In the genomic region with DNA sequence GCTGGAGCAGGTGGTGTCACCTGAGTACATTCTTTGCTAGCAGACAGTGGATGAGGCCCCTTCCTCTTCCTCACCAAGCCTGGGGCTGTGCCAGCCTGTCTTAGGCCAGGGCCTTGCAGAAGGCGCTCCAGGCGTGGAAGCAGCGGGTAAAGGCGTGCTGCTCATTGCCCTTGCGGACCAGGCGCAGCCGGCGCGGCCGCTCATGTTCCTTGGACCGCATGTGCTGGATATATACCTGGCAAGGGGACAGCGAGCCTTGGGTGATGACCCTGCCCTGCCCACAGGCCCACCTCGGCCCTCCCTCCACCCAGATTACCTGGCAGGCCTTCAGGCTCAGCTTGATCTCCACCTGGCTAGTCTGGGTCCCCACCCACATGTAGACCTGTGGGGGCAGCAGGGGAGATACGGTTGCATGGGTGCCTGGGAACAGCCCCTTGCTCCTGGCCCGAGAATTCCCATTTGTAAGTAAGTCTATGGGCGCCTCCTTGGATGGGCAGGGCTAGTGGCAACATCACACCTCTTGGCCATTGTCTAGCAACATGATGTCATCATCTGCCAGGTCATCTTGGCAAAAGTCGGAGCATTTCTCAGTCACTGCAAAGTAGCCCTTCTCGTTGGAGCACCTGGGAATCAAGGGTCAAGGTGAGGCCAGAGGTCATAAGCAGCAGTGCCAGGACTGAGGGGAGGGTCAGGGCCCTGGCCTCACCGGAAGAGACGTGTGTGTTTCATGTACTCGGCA, we compare ENCODE assay signal across 19 cellular contexts. TPM values are rescaled to one million over a fixed set of nuclear protein-coding genes. Genes with fewer than 3 reads are reported as not detected.
DNase-seq lines count a peak whose midpoint lies in the region; ATAC-seq, FAIRE-seq and TF ChIP-seq lines count a peak whose summit lies in the region.
"Had no signal": no experiment of that assay in that cellular context is flagged by ENCODE, and none has a peak within 500 bp of the region (broad histone marks: within the 10 kb centered on the region; RNA-seq: fewer than 3 reads in every experiment).

No MANE protein-coding gene starts in this region.

- H3K27me3 Mint-ChIP-seq in MCF 10A (ENCODE audit: insufficient read depth, unreplicated experiment) (no peaks in the 10 kb centered on the region), osteocyte (ENCODE audit: unreplicated experiment) (no peaks in the 10 kb centered on the region)
- H3K27me3 Mint-ChIP-seq: CD4-positive, CD25-positive, alpha-beta regulatory T cell had no signal

- H3K36me3 ChIP-seq in breast epithelium (no peaks in the 10 kb centered on the region), K562 (ENCODE audit: control insufficient read depth, insufficient read depth, low read length) (peaks cover 38% of the 10 kb centered on the region; the same call in 2 of the 3 replicates), Peyer's patch (peaks cover 0 to 71% (median 0%) of the 10 kb centered on the region in 3 donors)
- H3K36me3 ChIP-seq: BE2C had no signal

- intact Hi-C loops in MCF 10A (cut with micrococcal nuclease) (no loop called here), breast epithelium (cut with DNase I; ENCODE audit: low total_unique reads) (no loop called here), K562 (cut with micrococcal nuclease) (loop anchor here (5.0 kb wide), 1 partner anchor 72 kb away; the partner anchor contains the start of gene SMCR8)

- H3K27ac ChIP-seq in breast epithelium (no peak overlapping the region), K562 (ENCODE audit: extremely low read depth, low read depth, low read length) (no peak overlapping the region), Peyer's patch (no peak overlapping the region)
- H3K27ac ChIP-seq: HL-60 had no signal

- H3K4me1 Mint-ChIP-seq in MCF 10A (ENCODE audit: insufficient read depth, unreplicated experiment), result peaks cover 5% of the 10 kb centered on the region
- H3K4me1 Mint-ChIP-seq in osteocyte (ENCODE audit: unreplicated experiment), result peaks cover 2% of the 10 kb centered on the region

- TF ChIP-seq RAD21 in K562 (CRISPR knock-in tag; conservative IDR thresholded peaks at IDR 0.05 in 1 of 2, IDR thresholded peaks at IDR 0.05 in 1 of 2), result no peak

- BruUV-seq in MCF 10A (replicated peaks; lab: Mats Ljungman, UMichigan) (TSS peak; percentile 76), K562 (replicated peaks; lab: Mats Ljungman, UMichigan) (TSS peak; percentile 75)

- FAIRE-seq in HTR-8/SVneo (lab: Jason Lieb, UNC) (peak; percentile 69), K562 (lab: Jason Lieb, UNC) (no peak)
- FAIRE-seq: H54 had no signal

- H3K9me1 ChIP-seq in K562 (ENCODE audit: control insufficient read depth, insufficient read depth, low read length), result peaks cover 2% of the 10 kb centered on the region

- H3K4me1 ChIP-seq in breast epithelium (no peaks in the 10 kb centered on the region), K562 (replicated peaks in 1 of 2; ENCODE audit: control insufficient read depth in 2 of 2, insufficient read depth in 2 of 2, low read length in 2 of 2) (peaks cover 3 to 34% of the 10 kb centered on the region in 2 experiments; a peak in 4 of 5 replicates), Peyer's patch (peaks cover 0 to 21% (median 0%) of the 10 kb centered on the region in 4 donors)
- H3K4me1 ChIP-seq: BE2C had no signal

- CTCF ChIA-PET in MCF 10A (lab: Yijun Ruan, JAX), result no interaction called here
- CTCF ChIA-PET in K562 (lab: Yijun Ruan, JAX; ENCODE audit: low intra/inter-chr PET ratio), result no interaction called here

- no peak overlapping the region for H3K4me2 ChIP-seq in K562 (ENCODE audit: insufficient read depth, low read length)

- H3K79me2 ChIP-seq in K562 (ENCODE audit: control insufficient read depth, insufficient read depth, low read length), result no peaks in the 10 kb centered on the region

- ATAC-seq in K562 (no peak), HG03025 (IDR thresholded peaks at IDR 0.05; ENCODE audit: low FRiP score, unreplicated experiment) (no peak)

- TF ChIP-seq POLR2A in breast epithelium (IDR thresholded peaks at IDR 0.05) (no peak), K562 (conservative IDR thresholded peaks at IDR 0.05) (no peak), Peyer's patch (IDR thresholded peaks at IDR 0.05) (no peak)

- no peaks in the 10 kb centered on the region for H3K9me3 Mint-ChIP-seq in MCF 10A (ENCODE audit: unreplicated experiment)
- H3K9me3 Mint-ChIP-seq in osteocyte (ENCODE audit: unreplicated experiment), result no peaks in the 10 kb centered on the region
- H3K9me3 Mint-ChIP-seq: CD4-positive, CD25-positive, alpha-beta regulatory T cell had no signal

- in situ Hi-C loops in K562 (cut with MboI), result no loop called here

- H3K9me3 ChIP-seq in breast epithelium, result no peaks in the 10 kb centered on the region
- H3K9me3 ChIP-seq in K562 (replicated peaks; ENCODE audit: control insufficient read depth, insufficient read depth, low read depth, low read length), result no peaks in the 10 kb centered on the region
- no peaks in the 10 kb centered on the region for H3K9me3 ChIP-seq in Peyer's patch
- H3K9me3 ChIP-seq: BE2C had no signal

- TF ChIP-seq CTCF in MCF 10A (IDR thresholded peaks at IDR 0.05; ENCODE audit: unreplicated experiment) (no peak), breast epithelium (IDR thresholded peaks at IDR 0.05) (no peak), K562 (IDR thresholded peaks at IDR 0.05 in 2 of 3, conservative IDR thresholded peaks at IDR 0.05 in 1 of 3; ENCODE audit: insufficient read depth in 2 of 3, low read depth in 1 of 3, low read length in 3 of 3) (no peak), osteocyte (IDR thresholded peaks at IDR 0.05) (no peak), Peyer's patch (IDR thresholded peaks at IDR 0.05) (no peak)

- H3K9ac ChIP-seq in K562 (ENCODE audit: insufficient read depth in 1 of 2, low read depth in 2 of 2, low read length in 2 of 2), result no peak overlapping the region

- H2AFZ ChIP-seq in K562 (ENCODE audit: low read depth, low read length), result no peak overlapping the region

- no peak overlapping the region for H3K27ac Mint-ChIP-seq in MCF 10A (ENCODE audit: low read depth, unreplicated experiment)
- peak overlapping the region; percentile 23 for H3K27ac Mint-ChIP-seq in osteocyte (ENCODE audit: unreplicated experiment)

- POLR2A ChIA-PET in MCF 10A (lab: Yijun Ruan, JAX) (no interaction called here), K562 (lab: Yijun Ruan, JAX) (no interaction called here)

- H3K36me3 Mint-ChIP-seq in MCF 10A (ENCODE audit: insufficient read depth, unreplicated experiment) (peaks cover 71% of the 10 kb centered on the region), osteocyte (ENCODE audit: unreplicated experiment) (peaks cover 21% of the 10 kb centered on the region)

- peaks cover 3% of the 10 kb centered on the region; the same call in 1 of the 2 replicates for H4K20me1 ChIP-seq in K562 (replicated peaks; ENCODE audit: control insufficient read depth, insufficient read depth, low read length)

- 98% methylated on average over 5 of the region's 21 CpGs for WGBS in K562 (ENCODE audit: insufficient coverage, low coverage, missing lambda C conversion rate)

- H3K4me3 Mint-ChIP-seq in MCF 10A (ENCODE audit: unreplicated experiment) (no peak overlapping the region), osteocyte (ENCODE audit: unreplicated experiment) (no peak overlapping the region)
- H3K4me3 Mint-ChIP-seq: CD4-positive, CD25-positive, alpha-beta regulatory T cell had no signal

- DNase-seq in MCF 10A (ENCODE audit: unreplicated experiment) (no peak), breast epithelium (ENCODE audit: low spot score in 2 of 2) (no peak), HTR-8/SVneo (ENCODE audit: insufficient read length, low spot score) (no peak), K562 (ENCODE audit: extremely low read depth in 1 of 4, low spot score in 3 of 4) (no peak), osteocyte (ENCODE audit: extremely low spot score, unreplicated experiment) (no peak), Peyer's patch (no peak), DMS 273 treated with DMSO at 0.1 percent for 48 hours (lab: John Stamatoyannopoulos, UW) (no peak)
- DNase-seq: 8988T; BE2C; CD4-positive, CD25-positive, alpha-beta regulatory T cell; DMS79; NCI-H1105 treated with DMSO at 0.1 percent for 48 hours; NCI-H1694; NCI-H2081 treated with DMSO at 0.1 percent for 48 hours; NK-92 treated with Interleukin-12 subunit alpha and Interleukin-12 subunit beta, amount 100 ng/mL, for 24 hours; RPMI8226 had no signal

- H3K4me3 ChIP-seq in breast epithelium, result no peak overlapping the region
- H3K4me3 ChIP-seq in K562, result no peak overlapping the region
- no peak overlapping the region for H3K4me3 ChIP-seq in Peyer's patch

- no peaks in the 10 kb centered on the region for H3K27me3 ChIP-seq in breast epithelium
- H3K27me3 ChIP-seq in K562 (ENCODE audit: control insufficient read depth in 2 of 2, insufficient read depth in 2 of 2, low read length in 2 of 2), result no peaks in the 10 kb centered on the region
- H3K27me3 ChIP-seq in Peyer's patch, result no peaks in the 10 kb centered on the region
- H3K27me3 ChIP-seq: BE2C had no signal

- no peak for TF ChIP-seq EP300 in K562 (IDR thresholded peaks at IDR 0.05; ENCODE audit: low read length)

RNA-seq across cellular contexts. Expression of gene FLII, which starts 13.3 kb away (rescaled TPM):
- total RNA-seq in MCF 10A (2022) (564 and 601 TPM in 2 replicates), breast epithelium (100 to 1,000 TPM; 235 to 298 (median 293) TPM), K562 (2014; rRNA removed) (82.5 and 117 TPM in 2 replicates), K562 (2014; rRNA removed; fragmentation: Illumina TruSeq; extraction: Trizol) (57.2 and 64.8 TPM in 2 replicates), K562 (2015; rRNA removed; fragmentation: Illumina TruSeq; extraction: Trizol) (65.9 and 71.4 TPM in 2 replicates), K562 (2021) (116 and 121 TPM in 2 replicates), osteocyte (212 and 214 TPM in 2 replicates), Peyer's patch (100 to 1,000 TPM; 311 to 538 (median 419) TPM)
- total RNA-seq in K562 (2011; cell fraction: chromatin; rRNA removed; ENCODE audit: low replicate concordance), result 135 and 339 TPM in 2 replicates
- total RNA-seq in K562 (2011; cell fraction: nucleolus; rRNA removed), result 168 and 180 TPM in 2 replicates
- 115 and 116 TPM in 2 replicates for total RNA-seq in K562 (2011; cell fraction: nucleoplasm; rRNA removed)
- polyA plus RNA-seq in K562 (2011; rRNA removed) (126 and 140 TPM in 2 replicates), K562 (2014; fragmentation: Illumina TruSeq; extraction: Trizol) (92.6 and 108 TPM in 2 replicates), K562 (2014; fragmentation: Nextera tagmentation; extraction: Ambion mirVana) (10 to 100 TPM; 11.7 to 14.4 TPM), K562 (2014; rRNA removed) (86.9 and 88.9 TPM in 2 replicates)
- 150 and 255 TPM in 2 replicates for polyA plus RNA-seq in K562 (2011; cell fraction: cytosol; rRNA removed)
- 312 and 400 TPM in 2 replicates for polyA plus RNA-seq in K562 (2011; cell fraction: nucleus; rRNA removed)
- polyA plus RNA-seq in K562 (2012), result 87.1 and 120 TPM in 2 replicates
- polyA minus RNA-seq in K562 (2011; rRNA and poly(A)+ RNA removed), result 124 and 145 TPM in 2 replicates
- polyA minus RNA-seq in K562 (2011; cell fraction: cytosol; rRNA and poly(A)+ RNA removed), result 107 and 114 TPM in 2 replicates
- 59.5 and 63.8 TPM in 2 replicates for polyA minus RNA-seq in K562 (2011; cell fraction: nucleus; rRNA and poly(A)+ RNA removed)

RNA-seq across cellular contexts. Expression of gene MIEF2, which starts 15.3 kb away (rescaled TPM):
- total RNA-seq in MCF 10A (2022), result 12.1 and 14.1 TPM in 2 replicates
- total RNA-seq in breast epithelium, result 10 to 100 TPM in 2 of 3 donors, 1 to 10 TPM in 1; 9.8 to 29.6 (median 19.0) TPM
- 8.1 and 23.7 TPM in 2 replicates for total RNA-seq in K562 (2011; cell fraction: chromatin; rRNA removed; ENCODE audit: low replicate concordance)
- 20.5 and 26.8 TPM in 2 replicates for total RNA-seq in K562 (2011; cell fraction: nucleolus; rRNA removed)
- total RNA-seq in K562 (2011; cell fraction: nucleoplasm; rRNA removed), result 12.3 and 12.8 TPM in 2 replicates
- total RNA-seq in K562 (2014; rRNA removed), result 4.0 and 6.4 TPM in 2 replicates
- 0.77 and 1.2 TPM in 2 replicates for total RNA-seq in K562 (2014; rRNA removed; fragmentation: Illumina TruSeq; extraction: Trizol)
- 2.4 and 2.8 TPM in 2 replicates for total RNA-seq in K562 (2015; rRNA removed; fragmentation: Illumina TruSeq; extraction: Trizol)
- 7.8 and 8.2 TPM in 2 replicates for total RNA-seq in K562 (2021)
- 3.0 and 5.9 TPM in 2 replicates for polyA plus RNA-seq in K562 (2011; rRNA removed)
- polyA plus RNA-seq in K562 (2011; cell fraction: cytosol; rRNA removed), result 8.2 and 13.6 TPM in 2 replicates
- 24.6 and 25.0 TPM in 2 replicates for polyA plus RNA-seq in K562 (2011; cell fraction: nucleus; rRNA removed)
- 6.5 and 7.8 TPM in 2 replicates for polyA plus RNA-seq in K562 (2012)
- polyA plus RNA-seq in K562 (2014; fragmentation: Illumina TruSeq; extraction: Trizol), result 1.6 and 3.6 TPM in 2 replicates
- under 1 TPM; 0.10 to 0.21 TPM for polyA plus RNA-seq in K562 (2014; fragmentation: Nextera tagmentation; extraction: Ambion mirVana)
- polyA plus RNA-seq in K562 (2014; rRNA removed), result 3.8 and 4.7 TPM in 2 replicates
- polyA minus RNA-seq in K562 (2011; rRNA and poly(A)+ RNA removed), result 3.6 and 5.1 TPM in 2 replicates
- polyA minus RNA-seq in K562 (2011; cell fraction: cytosol; rRNA and poly(A)+ RNA removed), result 4.9 and 5.6 TPM in 2 replicates
- 11.4 and 14.9 TPM in 2 replicates for polyA minus RNA-seq in K562 (2011; cell fraction: nucleus; rRNA and poly(A)+ RNA removed)
- 10.8 and 15.3 TPM in 2 replicates for total RNA-seq in osteocyte
- 10 to 100 TPM in 3 of 4 donors, 1 to 10 TPM in 1; 3.3 to 49.6 (median 22.9) TPM for total RNA-seq in Peyer's patch

RNA-seq across cellular contexts. Expression of gene LLGL1, which starts 19.8 kb away (rescaled TPM):
- total RNA-seq in MCF 10A (2022) (16.4 and 17.4 TPM in 2 replicates), breast epithelium (10 to 100 TPM; 16.0 to 21.6 (median 18.4) TPM), K562 (2014; rRNA removed) (8.2 and 11.3 TPM in 2 replicates), K562 (2014; rRNA removed; fragmentation: Illumina TruSeq; extraction: Trizol) (1.4 and 1.7 TPM in 2 replicates), K562 (2015; rRNA removed; fragmentation: Illumina TruSeq; extraction: Trizol) (4.0 and 4.2 TPM in 2 replicates), K562 (2021) (12.4 and 12.9 TPM in 2 replicates), osteocyte (43.7 and 45.0 TPM in 2 replicates), Peyer's patch (10 to 100 TPM in 3 of 4 donors, 1 to 10 TPM in 1; 7.5 to 19.0 (median 15.4) TPM)
- total RNA-seq in K562 (2011; cell fraction: chromatin; rRNA removed; ENCODE audit: low replicate concordance), result 9.5 and 31.3 TPM in 2 replicates
- 21.2 and 23.6 TPM in 2 replicates for total RNA-seq in K562 (2011; cell fraction: nucleolus; rRNA removed)
- total RNA-seq in K562 (2011; cell fraction: nucleoplasm; rRNA removed), result 13.2 and 14.3 TPM in 2 replicates
- polyA plus RNA-seq in K562 (2011; rRNA removed) (6.4 and 9.2 TPM in 2 replicates), K562 (2014; fragmentation: Illumina TruSeq; extraction: Trizol) (3.7 and 8.4 TPM in 2 replicates), K562 (2014; fragmentation: Nextera tagmentation; extraction: Ambion mirVana) (under 1 TPM in 1 of 2 experiments, not detected in 1; 0.11 TPM), K562 (2014; rRNA removed) (10.7 and 11.9 TPM in 2 replicates)
- 9.5 and 22.7 TPM in 2 replicates for polyA plus RNA-seq in K562 (2011; cell fraction: cytosol; rRNA removed)
- polyA plus RNA-seq in K562 (2011; cell fraction: nucleus; rRNA removed), result 16.1 and 20.2 TPM in 2 replicates
- polyA plus RNA-seq in K562 (2012), result 7.3 and 10.7 TPM in 2 replicates
- polyA minus RNA-seq in K562 (2011; rRNA and poly(A)+ RNA removed), result 2.5 and 5.3 TPM in 2 replicates
- polyA minus RNA-seq in K562 (2011; cell fraction: cytosol; rRNA and poly(A)+ RNA removed), result 8.2 and 8.6 TPM in 2 replicates
- 5.5 and 6.7 TPM in 2 replicates for polyA minus RNA-seq in K562 (2011; cell fraction: nucleus; rRNA and poly(A)+ RNA removed)
